16 cellular contexts compared by ENCODE assay signal in the genomic region with DNA sequence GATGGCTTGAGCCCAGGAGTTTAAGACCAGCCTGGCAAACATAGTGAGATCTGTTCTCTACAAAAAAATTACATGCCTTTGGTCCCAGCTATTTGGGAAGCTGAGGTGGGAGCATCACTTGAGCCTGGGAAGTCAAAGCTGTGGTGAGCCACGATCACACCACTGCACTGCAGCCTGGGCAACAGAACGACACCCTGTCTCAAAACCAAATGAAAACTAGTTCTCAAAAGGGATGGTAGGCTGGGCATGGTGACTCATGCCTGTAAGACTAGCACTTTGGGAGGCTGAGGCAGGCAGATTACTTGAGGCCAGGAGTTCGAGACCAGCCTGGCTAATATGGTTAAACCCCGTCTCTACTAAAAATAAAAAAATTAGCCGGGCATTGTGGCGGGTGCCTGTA. TPM values are rescaled to one million over a fixed set of nuclear protein-coding genes. Genes with fewer than 3 reads are reported as not detected.
DNase-seq lines count a peak whose midpoint lies in the region; ATAC-seq, FAIRE-seq and TF ChIP-seq lines count a peak whose summit lies in the region.
"Had no signal": no experiment of that assay in that cellular context is flagged by ENCODE, and none has a peak within 500 bp of the region (broad histone marks: within the 10 kb centered on the region; RNA-seq: fewer than 3 reads in every experiment).

No MANE protein-coding gene starts in this region.

- ATAC-seq in natural killer cell (no peak), GM19324 (IDR thresholded peaks at IDR 0.05; ENCODE audit: low FRiP score, unreplicated experiment) (no peak)
- ATAC-seq in natural killer cell treated with Interleukin-12 subunit alpha and Interleukin-12 subunit beta and Interleukin-15 and Interleukin-18, amount 100 ng/mL, for 72 hours = no peak
- ATAC-seq in activated T-helper 17 cell treated with anti-CD3 and anti-CD28 coated beads, Interleukin-2, amount 50 U/mL, for 72 hours (replicated peaks) = no peak
- ATAC-seq: activated CD4-positive, alpha-beta T cell treated with anti-CD3 and anti-CD28 coated beads for 36 hours; mucosa of descending colon had no signal

- TF ChIP-seq CTCF in natural killer cell (IDR thresholded peaks at IDR 0.05) (no peak), mesothelial cell of epicardium (IDR thresholded peaks at IDR 0.05; ENCODE audit: unreplicated experiment) (no peak)

- H3K4me3 ChIP-seq in Karpas-422 (ENCODE audit: low read length) = no peak overlapping the region
- H3K4me3 ChIP-seq: mucosa of descending colon had no signal

- no peak for DNase-seq in natural killer cell
- no peak for DNase-seq in natural killer cell treated with Interleukin-12 subunit alpha and Interleukin-12 subunit beta and Interleukin-15 and Interleukin-18, amount 100 ng/mL, for 72 hours (ENCODE audit: low spot score)
- no peak for DNase-seq in mesothelial cell of epicardium (ENCODE audit: low spot score in 2 of 2, unreplicated experiment in 2 of 2)
- no peak for DNase-seq in Karpas-422
- DNase-seq in activated CD4-positive, alpha-beta T cell treated with anti-CD3 and anti-CD28 coated beads, Interleukin-2, amount 50 U/mL, for 4 hours = no peak
- DNase-seq in RCC 7860 (ENCODE audit: low spot score) = no peak
- DNase-seq: activated CD4-positive, alpha-beta T cell treated with anti-CD3 and anti-CD28 coated beads for 36 hours; H7; mucosa of descending colon; SHP77; stimulated activated CD4-positive, alpha-beta T cell treated with anti-CD3 and anti-CD28 coated beads, Interleukin-12 subunit alpha, Interleukin-12 subunit beta, amount 100 ng/mL, for 4 hours; stimulated activated naive CD4-positive, alpha-beta T cell had no signal

- H3K9me2 ChIP-seq in Karpas-422 (replicated peaks; ENCODE audit: insufficient read depth, low read length) = no peaks in the 10 kb centered on the region

- H4K20me1 ChIP-seq in Karpas-422 (ENCODE audit: insufficient read depth, low read depth, low read length) = no peaks in the 10 kb centered on the region

- H3K27me3 Mint-ChIP-seq in natural killer cell (ENCODE audit: low read depth in 2 of 2) = no peaks in the 10 kb centered on the region
- H3K27me3 Mint-ChIP-seq in natural killer cell treated with Interleukin-12 subunit alpha and Interleukin-12 subunit beta and Interleukin-15 and Interleukin-18, amount 100 ng/mL, for 72 hours = no peaks in the 10 kb centered on the region
- no peaks in the 10 kb centered on the region for H3K27me3 Mint-ChIP-seq in activated T-helper 17 cell treated with anti-CD3 and anti-CD28 coated beads, Interleukin-2, amount 50 U/mL, for 72 hours
- H3K27me3 Mint-ChIP-seq in mesothelial cell of epicardium (ENCODE audit: low read depth) = no peaks in the 10 kb centered on the region
- H3K27me3 Mint-ChIP-seq: activated CD4-positive, alpha-beta T cell treated with anti-CD3 and anti-CD28 coated beads for 36 hours; central memory CD8-positive, alpha-beta T cell had no signal

- H2AFZ ChIP-seq in Karpas-422 (ENCODE audit: low read length) = no peak overlapping the region
- H2AFZ ChIP-seq: parathyroid adenoma had no signal

- no peaks in the 10 kb centered on the region for H3K9me3 ChIP-seq in Karpas-422 (ENCODE audit: low read length)
- H3K9me3 ChIP-seq: mucosa of descending colon had no signal

- H3K36me3 Mint-ChIP-seq in natural killer cell = no peaks in the 10 kb centered on the region
- H3K36me3 Mint-ChIP-seq in natural killer cell treated with Interleukin-12 subunit alpha and Interleukin-12 subunit beta and Interleukin-15 and Interleukin-18, amount 100 ng/mL, for 72 hours = peaks cover 4% of the 10 kb centered on the region
- peaks cover 23% of the 10 kb centered on the region for H3K36me3 Mint-ChIP-seq in activated T-helper 17 cell treated with anti-CD3 and anti-CD28 coated beads, Interleukin-2, amount 50 U/mL, for 72 hours (ENCODE audit: low read depth)
- H3K36me3 Mint-ChIP-seq in mesothelial cell of epicardium = peaks cover 17% of the 10 kb centered on the region

- intact Hi-C loops in natural killer cell (cut with micrococcal nuclease) = no loop called here

- H3K27ac Mint-ChIP-seq in natural killer cell (peak overlapping the region; percentile 48 to 67), mesothelial cell of epicardium (peak overlapping the region; percentile 9)
- no peak overlapping the region for H3K27ac Mint-ChIP-seq in natural killer cell treated with Interleukin-12 subunit alpha and Interleukin-12 subunit beta and Interleukin-15 and Interleukin-18, amount 100 ng/mL, for 72 hours
- peak overlapping the region; percentile 52 for H3K27ac Mint-ChIP-seq in activated T-helper 17 cell treated with anti-CD3 and anti-CD28 coated beads, Interleukin-2, amount 50 U/mL, for 72 hours
- H3K27ac Mint-ChIP-seq: activated CD4-positive, alpha-beta T cell treated with anti-CD3 and anti-CD28 coated beads for 36 hours had no signal

- peaks cover 16% of the 10 kb centered on the region for H3K4me1 ChIP-seq in Karpas-422 (ENCODE audit: low read length)
- H3K4me1 ChIP-seq: parathyroid adenoma had no signal

- H3K79me2 ChIP-seq in Karpas-422 (ENCODE audit: low read length) = peaks cover 55% of the 10 kb centered on the region

- H3K4me3 Mint-ChIP-seq in natural killer cell (no peak overlapping the region), mesothelial cell of epicardium (no peak overlapping the region)
- no peak overlapping the region for H3K4me3 Mint-ChIP-seq in natural killer cell treated with Interleukin-12 subunit alpha and Interleukin-12 subunit beta and Interleukin-15 and Interleukin-18, amount 100 ng/mL, for 72 hours
- no peak overlapping the region for H3K4me3 Mint-ChIP-seq in activated T-helper 17 cell treated with anti-CD3 and anti-CD28 coated beads, Interleukin-2, amount 50 U/mL, for 72 hours
- H3K4me3 Mint-ChIP-seq: activated CD4-positive, alpha-beta T cell treated with anti-CD3 and anti-CD28 coated beads for 36 hours; central memory CD8-positive, alpha-beta T cell had no signal

- H3K4me1 Mint-ChIP-seq in natural killer cell (peaks cover 5 to 15% of the 10 kb centered on the region in 2 donors), mesothelial cell of epicardium (no peaks in the 10 kb centered on the region)
- H3K4me1 Mint-ChIP-seq in natural killer cell treated with Interleukin-12 subunit alpha and Interleukin-12 subunit beta and Interleukin-15 and Interleukin-18, amount 100 ng/mL, for 72 hours (ENCODE audit: low read depth in 2 of 2) = peaks cover 4 to 6% of the 10 kb centered on the region in 2 donors
- H3K4me1 Mint-ChIP-seq in activated T-helper 17 cell treated with anti-CD3 and anti-CD28 coated beads, Interleukin-2, amount 50 U/mL, for 72 hours = no peaks in the 10 kb centered on the region

- H3K36me3 ChIP-seq in Karpas-422 (ENCODE audit: insufficient read depth, low read length) = peaks cover 4% of the 10 kb centered on the region; the same call in 1 of the 2 replicates

- no peak overlapping the region for H3K4me2 ChIP-seq in Karpas-422 (ENCODE audit: low read depth, low read length, poor library complexity, severe bottlenecking)

- no peak overlapping the region for H3K9ac ChIP-seq in Karpas-422 (ENCODE audit: low read length)
- H3K9ac ChIP-seq: parathyroid adenoma had no signal

- no peak for FAIRE-seq in RCC 7860 (lab: Jason Lieb, UNC)

- H3K27me3 ChIP-seq in Karpas-422 (ENCODE audit: low read length) = no peaks in the 10 kb centered on the region

- H3K9me3 Mint-ChIP-seq in natural killer cell = no peaks in the 10 kb centered on the region
- no peaks in the 10 kb centered on the region for H3K9me3 Mint-ChIP-seq in natural killer cell treated with Interleukin-12 subunit alpha and Interleukin-12 subunit beta and Interleukin-15 and Interleukin-18, amount 100 ng/mL, for 72 hours
- H3K9me3 Mint-ChIP-seq in activated T-helper 17 cell treated with anti-CD3 and anti-CD28 coated beads, Interleukin-2, amount 50 U/mL, for 72 hours = no peaks in the 10 kb centered on the region
- H3K9me3 Mint-ChIP-seq in mesothelial cell of epicardium = no peaks in the 10 kb centered on the region
- H3K9me3 Mint-ChIP-seq: central memory CD8-positive, alpha-beta T cell had no signal

- H3K27ac ChIP-seq in Karpas-422 (ENCODE audit: low read length) = no peak overlapping the region
- H3K27ac ChIP-seq: parathyroid adenoma had no signal

RNA-seq across cellular contexts. Expression of a gene that starts 31.1 kb away (rescaled TPM):
- total RNA-seq in natural killer cell (10 to 100 TPM; 22.8 to 31.6 (median 27.9) TPM), mesothelial cell of epicardium (26.4 to 28.9 TPM (median 26.7 TPM) in 3 replicates)
- total RNA-seq in natural killer cell treated with Interleukin-12 subunit alpha and Interleukin-12 subunit beta and Interleukin-15 and Interleukin-18, amount 100 ng/mL, for 72 hours = 10 to 100 TPM; 16.3 to 18.3 TPM
- 10 to 100 TPM; 10.8 to 17.1 TPM for total RNA-seq in activated T-helper 17 cell treated with anti-CD3 and anti-CD28 coated beads, Interleukin-2, amount 50 U/mL, for 72 hours
- 6.4 and 11.8 TPM in 2 replicates for total RNA-seq in Karpas-422 (2014; rRNA removed; shearing (Covaris generic); ENCODE audit: low replicate concordance)

RNA-seq across cellular contexts. Expression of a gene that starts 46.5 kb away (rescaled TPM):
- total RNA-seq in natural killer cell (10 to 100 TPM; 60.5 to 87.8 (median 72.0) TPM), mesothelial cell of epicardium (60.8 to 64.9 TPM (median 61.5 TPM) in 3 replicates)
- 10 to 100 TPM; 19.5 to 26.4 TPM for total RNA-seq in natural killer cell treated with Interleukin-12 subunit alpha and Interleukin-12 subunit beta and Interleukin-15 and Interleukin-18, amount 100 ng/mL, for 72 hours
- total RNA-seq in activated T-helper 17 cell treated with anti-CD3 and anti-CD28 coated beads, Interleukin-2, amount 50 U/mL, for 72 hours = 10 to 100 TPM; 11.6 to 15.0 TPM
- 32.6 and 42.6 TPM in 2 replicates for total RNA-seq in Karpas-422 (2014; rRNA removed; shearing (Covaris generic); ENCODE audit: low replicate concordance)

Comparison
In these comparisons a context has a peak if more than half of its experiments do, and no peak if none do; other contexts are left out.
1. H3K27ac Mint-ChIP-seq: peak in natural killer cell (2 of 2), activated T-helper 17 cell treated with anti-CD3 and anti-CD28 coated beads, Interleukin-2, amount 50 U/mL, for 72 hours (single experiment) and mesothelial cell of epicardium (single experiment); none in natural killer cell treated with Interleukin-12 subunit alpha and Interleukin-12 subunit beta and Interleukin-15 and Interleukin-18, amount 100 ng/mL, for 72 hours (0 of 2).